8 cellular contexts compared by ENCODE assay signal in genomic region chr5:62412549-62413329, GRCh38. TPM values are rescaled to one million over a fixed set of nuclear protein-coding genes. Genes with fewer than 3 reads are reported as not detected.
A peak's percentile ranks its signal among the peaks of the same experiment; 100 is the strongest.
DNase-seq lines count a peak whose midpoint lies in the region; ATAC-seq lines count a peak whose summit lies in the region.

IPO11 (plus strand) TSS chr5:62412763; CDS start chr5:62437280, 24,517 bp downstream.

- peaks cover 0 to 32% (median 12%) of the 10 kb centered on the region in 11 experiments; a peak in 14 of 22 replicates for H3K36me3 ChIP-seq in BLaER1 treated with 17β-estradiol and CSF1 and Interleukin-3, amounts not matched to agents 10 nM and 100 nM

- H3K4me3 ChIP-seq in BLaER1 treated with 17β-estradiol and CSF1 and Interleukin-3, amounts not matched to agents 10 nM and 100 nM, result peak within 1 kb of the TSS; percentile 81 to 96 (median 90)

- intact Hi-C loops in left colon (cut with DNase I, micrococcal nuclease), result no loop called here

- H3K27me3 ChIP-seq in BLaER1 treated with 17β-estradiol and CSF1 and Interleukin-3, amounts not matched to agents 10 nM and 100 nM, result no peaks in the 10 kb centered on the region

- peak within 1 kb of the TSS; percentile 85 to 98 (median 94) for H3K4me2 ChIP-seq in BLaER1 treated with 17β-estradiol and CSF1 and Interleukin-3, amounts not matched to agents 10 nM and 100 nM

- H3K9ac ChIP-seq in BLaER1 treated with 17β-estradiol and CSF1 and Interleukin-3, amounts not matched to agents 10 nM and 100 nM, result peak within 1 kb of the TSS; percentile 80 to 95 (median 89)

- DNase-seq in NCI-H748 (lab: John Stamatoyannopoulos, UW; ENCODE audit: unreplicated experiment), result peak; percentile 99
- peak; percentile 98 for DNase-seq in activated CD4-positive, alpha-beta T cell treated with anti-CD3 and anti-CD28 coated beads, Interleukin-2, amount 50 U/mL, for 1 hour
- peak; percentile 85 for DNase-seq in cortex of kidney (lab: John Stamatoyannopoulos, UW)
- DNase-seq in left colon, result peak; percentile 98 to 99
- peak; percentile 99 for DNase-seq in stimulated activated CD4-positive, alpha-beta T cell treated with anti-CD3 and anti-CD28 coated beads, Interleukin-1b, Interleukin-23, amount 100 ng/mL, for 48 hours

- peaks cover 0 to 48% (median 23%) of the 10 kb centered on the region in 11 experiments; a peak in 13 of 22 replicates for H4K20me1 ChIP-seq in BLaER1 treated with 17β-estradiol and CSF1 and Interleukin-3, amounts not matched to agents 10 nM and 100 nM

- peaks cover 14 to 26% (median 21%) of the 10 kb centered on the region in 10 experiments for H3K4me1 ChIP-seq in BLaER1 treated with 17β-estradiol and CSF1 and Interleukin-3, amounts not matched to agents 10 nM and 100 nM

- peaks cover 0 to 3% (median under 1%) of the 10 kb centered on the region in 11 experiments; a peak in 5 of 22 replicates for H3K9me3 ChIP-seq in BLaER1 treated with 17β-estradiol and CSF1 and Interleukin-3, amounts not matched to agents 10 nM and 100 nM (replicated peaks in 1 of 11)

- H3K27ac ChIP-seq in BLaER1 treated with 17β-estradiol and CSF1 and Interleukin-3, amounts not matched to agents 10 nM and 100 nM, result peak within 1 kb of the TSS; percentile 12 to 94 (median 89); a peak in 21 of 22 replicates

- ATAC-seq in GM19351 (IDR thresholded peaks at IDR 0.05; ENCODE audit: unreplicated experiment) (peak; percentile 96), HG03521 (IDR thresholded peaks at IDR 0.05; ENCODE audit: unreplicated experiment) (peak; percentile 97), left colon (peak; percentile 98)

RNA-seq across cellular contexts. Expression of gene IPO11, which starts in this region (rescaled TPM):
- 10 to 100 TPM; 18.0 to 18.8 TPM for total RNA-seq in left colon

Comparison
In these comparisons a context has a peak if more than half of its experiments do, and no peak if none do; other contexts are left out.
1. Peak in every context shown above with its lines: DNase-seq, ATAC-seq, H3K4me3 ChIP-seq and H3K27ac ChIP-seq.